Comparison of ENCODE assay signal across 31 cellular contexts in genomic region chr4:171573181-171573580, GRCh38.
"Had no signal": no experiment of that assay in that cellular context is flagged by ENCODE, and none has a peak within 500 bp of the region (broad histone marks: within the 10 kb centered on the region; RNA-seq: fewer than 3 reads in every experiment).

No MANE protein-coding gene starts in this region.

- H3K36me3 Mint-ChIP-seq: naive B cell; naive thymus-derived CD4-positive, alpha-beta T cell; naive thymus-derived CD8-positive, alpha-beta T cell; natural killer cell; natural killer cell treated with Interleukin-12 subunit alpha and Interleukin-12 subunit beta and Interleukin-15 and Interleukin-18, amount 100 ng/mL, for 72 hours; neural progenitor cell had no signal

- H3K27ac Mint-ChIP-seq: naive B cell; naive thymus-derived CD4-positive, alpha-beta T cell; naive thymus-derived CD8-positive, alpha-beta T cell; natural killer cell; natural killer cell treated with Interleukin-12 subunit alpha and Interleukin-12 subunit beta and Interleukin-15 and Interleukin-18, amount 100 ng/mL, for 72 hours; nephron; nephron progenitor cell; neural progenitor cell; progenitor cell of endocrine pancreas had no signal

- H3K4me1 ChIP-seq: neural progenitor cell, pancreas, parathyroid adenoma, prostate gland, psoas muscle, right atrium auricular region, right lobe of liver, sigmoid colon, spleen had no signal

- DNase-seq: naive B cell; naive thymus-derived CD4-positive, alpha-beta T cell; naive thymus-derived CD8-positive, alpha-beta T cell; natural killer cell; nephron progenitor cell; nucleus accumbens; occipital lobe; ovary; pancreas; psoas muscle; retina; right cardiac atrium; right lobe of liver; sigmoid colon; small intestine; spleen; stimulated activated CD4-positive, alpha-beta T cell treated with anti-CD3 and anti-CD28 coated beads, Interleukin-12 subunit alpha, Interleukin-12 subunit beta, amount 100 ng/mL, for 4 hours; stimulated activated CD4-positive, alpha-beta T cell treated with anti-CD3 and anti-CD28 coated beads, Interleukin-15, amount 100 ng/mL, for 24 hours; stimulated activated CD4-positive, alpha-beta T cell treated with anti-CD3 and anti-CD28 coated beads, Interleukin-1b, Interleukin-23, amount 100 ng/mL, for 48 hours had no signal

- H3K36me3 ChIP-seq: neural progenitor cell, neutrophil, ovary, pancreas, prostate gland, right atrium auricular region, right lobe of liver, sigmoid colon, spleen had no signal

- H3K27me3 ChIP-seq: neural progenitor cell, neutrophil, ovary, pancreas, right atrium auricular region, right lobe of liver, sigmoid colon, spleen had no signal

- H3K27me3 Mint-ChIP-seq: naive B cell; naive thymus-derived CD4-positive, alpha-beta T cell; naive thymus-derived CD8-positive, alpha-beta T cell; natural killer cell treated with Interleukin-12 subunit alpha and Interleukin-12 subunit beta and Interleukin-15 and Interleukin-18, amount 100 ng/mL, for 72 hours; progenitor cell of endocrine pancreas had no signal

- H3K4me3 Mint-ChIP-seq: naive B cell; naive thymus-derived CD4-positive, alpha-beta T cell; naive thymus-derived CD8-positive, alpha-beta T cell; natural killer cell; natural killer cell treated with Interleukin-12 subunit alpha and Interleukin-12 subunit beta and Interleukin-15 and Interleukin-18, amount 100 ng/mL, for 72 hours; nephron; nephron progenitor cell; neural crest cell; neural progenitor cell had no signal

- H3K4me3 ChIP-seq: neural progenitor cell, ovary, pancreas, prostate gland, psoas muscle, right atrium auricular region, right lobe of liver, sigmoid colon, skin epidermis, smooth muscle cell, spleen had no signal

- ATAC-seq: naive thymus-derived CD4-positive, alpha-beta T cell; naive thymus-derived CD8-positive, alpha-beta T cell; natural killer cell; natural killer cell treated with Interleukin-12 subunit alpha and Interleukin-12 subunit beta and Interleukin-15 and Interleukin-18, amount 100 ng/mL, for 72 hours; pancreas; psoas muscle; right cardiac atrium; right lobe of liver; sciatic nerve had no signal

- H3K9me3 Mint-ChIP-seq: nephron progenitor cell had no signal

- H3K4me1 Mint-ChIP-seq: naive B cell; naive thymus-derived CD4-positive, alpha-beta T cell; naive thymus-derived CD8-positive, alpha-beta T cell; natural killer cell; nephron; nephron progenitor cell; neural progenitor cell had no signal

- H3K27ac ChIP-seq: neural progenitor cell, neutrophil, ovary, pancreas, parathyroid adenoma, prostate gland, psoas muscle, right atrium auricular region, right lobe of liver, sigmoid colon, skin epidermis, spleen had no signal

- H3K9me3 ChIP-seq: neutrophil, ovary, pancreas, prostate gland, psoas muscle, right atrium auricular region, right lobe of liver, sigmoid colon had no signal
